1 cellular context compared by ENCODE assay signal in the genomic region with DNA sequence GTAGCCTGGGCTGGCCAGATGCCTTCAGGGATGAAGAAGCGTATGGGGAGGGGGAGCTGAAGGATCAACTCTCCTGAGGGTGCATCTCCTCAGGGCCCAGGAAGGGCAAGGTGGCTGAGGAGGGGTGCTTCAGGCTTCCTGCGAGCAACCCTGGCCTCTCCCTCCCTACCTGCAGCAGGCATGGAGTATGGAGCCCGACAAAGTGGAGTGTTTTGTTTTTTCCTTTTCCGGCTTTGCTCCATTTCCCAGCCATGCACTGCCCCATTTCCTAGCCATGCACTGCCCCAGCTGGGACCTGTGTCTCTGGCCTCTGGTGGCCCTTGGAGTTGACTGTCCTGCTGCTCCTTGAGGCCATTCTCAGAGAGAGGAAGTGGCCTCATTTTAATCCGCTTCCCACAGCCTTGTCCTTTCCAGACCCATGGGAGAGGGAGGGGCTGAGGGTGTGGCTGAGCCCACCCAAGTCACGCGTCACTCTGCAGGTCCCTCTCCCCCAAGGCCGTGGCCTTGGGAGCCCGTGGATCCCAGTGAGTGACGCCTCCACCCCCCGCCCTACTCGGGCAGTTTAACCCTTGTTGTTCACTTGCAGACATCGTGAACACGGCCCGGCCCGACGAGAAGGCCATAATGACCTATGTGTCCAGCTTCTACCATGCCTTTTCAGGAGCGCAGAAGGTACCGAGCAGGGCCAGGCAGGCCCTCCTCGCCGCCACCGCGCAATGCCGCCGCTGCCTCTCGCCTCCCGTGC.
A peak's percentile ranks its signal among the peaks of the same experiment; 100 is the strongest.
TF ChIP-seq lines count a peak whose summit lies in the region.

No MANE protein-coding gene starts in this region.

TF ChIP-seq in HepG2, 621 proteins besides CTCF, POLR2A, EP300 and RAD21 (continued from another document):
- TF ChIP-seq, protein P1, sequence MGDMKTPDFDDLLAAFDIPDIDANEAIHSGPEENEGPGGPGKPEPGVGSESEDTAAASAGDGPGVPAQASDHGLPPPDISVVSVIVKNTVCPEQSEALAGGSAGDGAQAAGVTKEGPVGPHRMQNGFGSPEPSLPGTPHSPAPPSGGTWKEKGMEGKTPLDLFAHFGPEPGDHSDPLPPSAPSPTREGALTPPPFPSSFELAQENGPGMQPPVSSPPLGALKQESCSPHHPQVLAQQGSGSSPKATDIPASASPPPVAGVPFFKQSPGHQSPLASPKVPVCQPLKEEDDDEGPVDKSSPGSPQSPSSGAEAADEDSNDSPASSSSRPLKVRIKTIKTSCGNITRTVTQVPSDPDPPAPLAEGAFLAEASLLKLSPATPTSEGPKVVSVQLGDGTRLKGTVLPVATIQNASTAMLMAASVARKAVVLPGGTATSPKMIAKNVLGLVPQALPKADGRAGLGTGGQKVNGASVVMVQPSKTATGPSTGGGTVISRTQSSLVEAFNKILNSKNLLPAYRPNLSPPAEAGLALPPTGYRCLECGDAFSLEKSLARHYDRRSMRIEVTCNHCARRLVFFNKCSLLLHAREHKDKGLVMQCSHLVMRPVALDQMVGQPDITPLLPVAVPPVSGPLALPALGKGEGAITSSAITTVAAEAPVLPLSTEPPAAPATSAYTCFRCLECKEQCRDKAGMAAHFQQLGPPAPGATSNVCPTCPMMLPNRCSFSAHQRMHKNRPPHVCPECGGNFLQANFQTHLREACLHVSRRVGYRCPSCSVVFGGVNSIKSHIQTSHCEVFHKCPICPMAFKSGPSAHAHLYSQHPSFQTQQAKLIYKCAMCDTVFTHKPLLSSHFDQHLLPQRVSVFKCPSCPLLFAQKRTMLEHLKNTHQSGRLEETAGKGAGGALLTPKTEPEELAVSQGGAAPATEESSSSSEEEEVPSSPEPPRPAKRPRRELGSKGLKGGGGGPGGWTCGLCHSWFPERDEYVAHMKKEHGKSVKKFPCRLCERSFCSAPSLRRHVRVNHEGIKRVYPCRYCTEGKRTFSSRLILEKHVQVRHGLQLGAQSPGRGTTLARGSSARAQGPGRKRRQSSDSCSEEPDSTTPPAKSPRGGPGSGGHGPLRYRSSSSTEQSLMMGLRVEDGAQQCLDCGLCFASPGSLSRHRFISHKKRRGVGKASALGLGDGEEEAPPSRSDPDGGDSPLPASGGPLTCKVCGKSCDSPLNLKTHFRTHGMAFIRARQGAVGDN (CRISPR knock-in tag; IDR thresholded peaks at IDR 0.05), result peak; percentile 30; the same call in 1 of the 2 replicates
- TF ChIP-seq ZNF160 (CRISPR knock-in tag; IDR thresholded peaks at IDR 0.05) (no peak), NR2F6 (IDR thresholded peaks at IDR 0.05) (no peak), NR2F6 (CRISPR knock-in tag; IDR thresholded peaks at IDR 0.05) (no peak), RBM22 (optimal IDR thresholded peaks at IDR 0.05; ENCODE audit: low read length) (peak; percentile 21), ZNF652 (CRISPR knock-in tag; IDR thresholded peaks at IDR 0.05; ENCODE audit: borderline replicate concordance, low read depth) (peak; percentile 66), ATF7-NPFF (CRISPR knock-in tag; IDR thresholded peaks at IDR 0.05; ENCODE audit: low read depth) (no peak)
TF ChIP-seq in HepG2: peak in this region for 5.
